Comparison of ENCODE assay signal across 30 cellular contexts in genomic region chr5:73981696-73982095, GRCh38.
"Had no signal": no experiment of that assay in that cellular context is flagged by ENCODE, and none has a peak within 500 bp of the region (broad histone marks: within the 10 kb centered on the region; RNA-seq: fewer than 3 reads in every experiment).

No MANE protein-coding gene starts in this region.

- H3K36me3 ChIP-seq: MG63, SJCRH30 had no signal

- H3K27ac ChIP-seq: SJCRH30, SK-N-MC had no signal

- H3K4me3 ChIP-seq: MG63, SJCRH30, SK-N-MC had no signal

- ATAC-seq: activated naive CD8-positive, alpha-beta T cell treated with anti-CD3 and anti-CD28 coated beads, Interleukin-2, amount 50 U/mL, for 24 hours; Panc1 had no signal

- H3K9me3 ChIP-seq: MG63 had no signal

- H3K27me3 ChIP-seq: MG63, SJCRH30 had no signal

- DNase-seq: activated B cell treated with CpG ODN at 0.5 μM for 24 hours; activated CD4-positive, alpha-beta memory T cell treated with anti-CD3 and anti-CD28 coated beads for 36 hours; activated CD4-positive, alpha-beta T cell treated with anti-CD3 and anti-CD28 coated beads for 4 hours; activated CD4-positive, alpha-beta T cell treated with anti-CD3 and anti-CD28 coated beads, Interleukin-2, amount 50 U/mL, for 1 hour; activated CD4-positive, CD25-positive, alpha-beta regulatory T cell treated with anti-CD3 and anti-CD28 coated beads, Interleukin-2, amount 50 U/mL, for 72 hours; activated CD8-positive, alpha-beta memory T cell treated with anti-CD3 and anti-CD28 coated beads, Interleukin-2, amount 50 U/mL, for 4 hours; activated effector memory CD4-positive, alpha-beta T cell treated with Interleukin-2 at 50 U/mL for 16 hours; activated naive CD4-positive, alpha-beta T cell treated with anti-CD3 and anti-CD28 coated beads, Interleukin-2, amount 10 ng/mL, durations not matched to agents 7 days and 5 days; activated naive CD8-positive, alpha-beta T cell treated with anti-CD3 and anti-CD28 coated beads, Interleukin-2, amount 50 U/mL, for 24 hours; activated T-cell treated with anti-CD3 and anti-CD28 coated beads for 4 hours; activated T-cell treated with anti-CD3 and anti-CD28 coated beads, Interleukin-2, amount 50 U/mL, for 48 hours; anterior cingulate cortex; caudate nucleus; Kasumi-1; KG1; MG63; NCI-H1092; NCI-H1417; NCI-H146; NCI-H187; NCI-H2029 treated with DMSO at 0.1 percent for 48 hours; NCI-H2107; NCI-H226; NCI-H526 treated with DMSO at 0.1 percent for 48 hours; NCI-H774; SHP77; T1000 had no signal
